14 cellular contexts compared by ENCODE assay signal in genomic region chr2:68646303-68646702, GRCh38. TPM values are rescaled to one million over a fixed set of nuclear protein-coding genes. Genes with fewer than 3 reads are reported as not detected.
DNase-seq lines count a peak whose midpoint lies in the region; FAIRE-seq and TF ChIP-seq lines count a peak whose summit lies in the region.
"Had no signal": no experiment of that assay in that cellular context is flagged by ENCODE, and none has a peak within 500 bp of the region (broad histone marks: within the 10 kb centered on the region; RNA-seq: fewer than 3 reads in every experiment).

No MANE protein-coding gene starts in this region.

- no peak overlapping the region for H3K4me3 Mint-ChIP-seq in chondrocyte (ENCODE audit: unreplicated experiment)

- POLR2A ChIA-PET in GM10248 (lab: Yijun Ruan, JAX), result no interaction called here

- peaks cover 3% of the 10 kb centered on the region for H3K4me1 Mint-ChIP-seq in chondrocyte (ENCODE audit: low read depth)

- CTCF ChIA-PET in GM10248 (lab: Yijun Ruan, JAX), result interaction anchor here (0.8 to 2.5 kb wide), 4 partner anchors 24 to 427 kb away, joined by 3 to 10 read pairs (median 3); no protein-coding TSS in a partner anchor

- DNase-seq in GM10248 (ENCODE audit: extremely low spot score), result no peak
- peak; percentile 30 for DNase-seq in NCI-H748 (lab: John Stamatoyannopoulos, UW; ENCODE audit: unreplicated experiment)
- DNase-seq in chondrocyte (ENCODE audit: low spot score), result no peak
- no peak for DNase-seq in NCI-H187 (lab: John Stamatoyannopoulos, UW)
- DNase-seq in mucosa of gallbladder (ENCODE audit: low spot score), result no peak
- no peak for DNase-seq in NOMO-1 (lab: John Stamatoyannopoulos, UW; ENCODE audit: unreplicated experiment in 2 of 2)
- no peak for DNase-seq in H54 (ENCODE audit: insufficient read length, low spot score)
- DNase-seq: anterior cingulate cortex; stimulated activated CD4-positive, alpha-beta T cell treated with anti-CD3 and anti-CD28 coated beads, Interleukin-15, amount 100 ng/mL, for 24 hours had no signal

- no peak overlapping the region for H3K27ac ChIP-seq in 22Rv1
- H3K27ac ChIP-seq: BLaER1, hepatocyte had no signal

- H3K36me3 Mint-ChIP-seq in chondrocyte (ENCODE audit: low read depth), result peaks cover 2% of the 10 kb centered on the region

- no peak for FAIRE-seq in H54 (lab: Jason Lieb, UNC)

- H3K27me3 Mint-ChIP-seq in chondrocyte (ENCODE audit: low read depth), result peaks cover 69% of the 10 kb centered on the region

- TF ChIP-seq CTCF in 22Rv1 (IDR thresholded peaks at IDR 0.05) (peak; percentile 46), GM10248 (IDR thresholded peaks at IDR 0.05; ENCODE audit: control extremely low read depth, extremely low read depth, low read depth, missing control alignments) (peak; percentile 25), chondrocyte (IDR thresholded peaks at IDR 0.05) (peak; percentile 27)

- no peak overlapping the region for H3K27ac Mint-ChIP-seq in chondrocyte (ENCODE audit: unreplicated experiment)

- peaks cover 3% of the 10 kb centered on the region for H3K9me3 Mint-ChIP-seq in chondrocyte (ENCODE audit: low read depth)

- TF ChIP-seq POLR2A in H54 (IDR thresholded peaks at IDR 0.05; ENCODE audit: low read depth, low read length), result no peak

RNA-seq across cellular contexts. Expression of gene PROKR1, which starts 2.9 kb away (rescaled TPM):
- not detected in 3 replicates for total RNA-seq in chondrocyte
- total RNA-seq in mucosa of gallbladder, result not detected
- total RNA-seq: hepatocyte, lung microvascular endothelial cell, osteocyte had no signal
